10 cellular contexts compared by ENCODE assay signal in the genomic region with DNA sequence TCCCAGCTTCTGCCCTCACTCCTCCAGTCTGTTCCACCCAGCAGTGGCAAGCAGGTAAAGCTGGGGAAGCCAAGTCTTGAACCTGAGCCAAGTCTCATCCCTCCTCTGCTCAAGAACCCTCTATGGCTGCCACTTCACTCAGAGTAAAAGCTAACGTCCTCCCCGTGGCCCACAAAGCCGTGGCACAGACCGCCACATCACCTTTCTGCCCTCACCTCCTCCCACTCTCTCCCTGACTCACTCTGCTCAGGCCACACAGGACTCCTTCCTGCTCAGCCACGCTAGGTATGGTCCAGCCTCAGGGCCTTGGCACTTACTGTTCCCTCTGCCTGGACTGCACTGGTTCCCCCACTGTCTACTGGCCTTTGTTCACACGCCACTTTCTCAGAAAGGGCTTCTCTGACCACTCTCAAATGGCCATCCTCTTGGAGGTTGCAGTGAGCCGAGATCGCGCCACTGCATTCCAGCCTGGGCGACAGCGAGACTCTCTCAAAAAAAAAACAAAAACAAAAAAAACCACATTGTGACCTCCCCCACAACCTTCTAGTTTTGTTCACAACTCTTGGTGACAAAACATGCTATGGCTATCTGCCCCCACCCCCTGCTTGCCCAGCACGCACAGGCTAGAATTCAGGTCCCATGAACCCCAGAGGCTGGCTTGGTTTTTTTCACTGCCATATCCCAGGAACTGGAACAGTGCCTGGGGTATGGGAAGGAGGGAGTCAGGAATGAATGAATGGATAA. TPM values are rescaled to one million over a fixed set of nuclear protein-coding genes. Genes with fewer than 3 reads are reported as not detected.
DNase-seq lines count a peak whose midpoint lies in the region; ATAC-seq and TF ChIP-seq lines count a peak whose summit lies in the region.
"Had no signal": no experiment of that assay in that cellular context is flagged by ENCODE, and none has a peak within 500 bp of the region (broad histone marks: within the 10 kb centered on the region; RNA-seq: fewer than 3 reads in every experiment).

No MANE protein-coding gene starts in this region.

- intact Hi-C loops in body of pancreas (cut with DNase I): no loop called here
- intact Hi-C loops in naive thymus-derived CD4-positive, alpha-beta T cell (cut with micrococcal nuclease): loop anchor here in 1 of 2 donors (1.0 to 10.0 kb wide), 3 partner anchors 17 to 421 kb away; partner anchors contain the start of genes ASF1B and NDUFB7

- no peaks in the 10 kb centered on the region for H3K9me3 Mint-ChIP-seq in CD4-positive, CD25-positive, alpha-beta regulatory T cell
- H3K9me3 Mint-ChIP-seq in naive thymus-derived CD4-positive, alpha-beta T cell: no peaks in the 10 kb centered on the region

- peak overlapping the region; percentile 26 for H3K4me3 ChIP-seq in CD4-positive, CD25-positive, alpha-beta regulatory T cell (ENCODE audit: low read depth, low read length)
- H3K4me3 ChIP-seq in body of pancreas (no peak overlapping the region), tibial nerve (peak overlapping the region in 1 of 4 donors; percentile 30)
- peak overlapping the region; percentile 10 for H3K4me3 ChIP-seq in naive thymus-derived CD4-positive, alpha-beta T cell (ENCODE audit: low read length)
- H3K4me3 ChIP-seq: skin epidermis had no signal

- no peak for DNase-seq in CD4-positive, CD25-positive, alpha-beta regulatory T cell
- DNase-seq in body of pancreas (no peak), hypothalamus (lab: John Stamatoyannopoulos, UW) (no peak), tibial nerve (ENCODE audit: low spot score in 2 of 2) (no peak), NOMO-1 (lab: John Stamatoyannopoulos, UW; ENCODE audit: unreplicated experiment in 2 of 2) (no peak)
- no peak for DNase-seq in naive thymus-derived CD4-positive, alpha-beta T cell

- no peak for TF ChIP-seq CTCF in body of pancreas (IDR thresholded peaks at IDR 0.05)
- no peak for TF ChIP-seq CTCF in tibial nerve (IDR thresholded peaks at IDR 0.05)

- no peaks in the 10 kb centered on the region for H3K27me3 Mint-ChIP-seq in CD4-positive, CD25-positive, alpha-beta regulatory T cell
- H3K27me3 Mint-ChIP-seq in naive thymus-derived CD4-positive, alpha-beta T cell: no peaks in the 10 kb centered on the region

- H3K4me1 ChIP-seq in CD4-positive, CD25-positive, alpha-beta regulatory T cell (ENCODE audit: control insufficient read depth, insufficient read depth, low read length, poor library complexity, severe bottlenecking): peaks cover 57% of the 10 kb centered on the region
- H3K4me1 ChIP-seq in body of pancreas (peaks cover 10% of the 10 kb centered on the region), tibial nerve (peaks cover 3 to 48% (median 16%) of the 10 kb centered on the region in 4 donors)
- peaks cover 21 to 59% of the 10 kb centered on the region in 2 donors for H3K4me1 ChIP-seq in naive thymus-derived CD4-positive, alpha-beta T cell (ENCODE audit: control insufficient read depth in 2 of 2, insufficient read depth in 2 of 2, low read length in 2 of 2)

- ATAC-seq in CD4-positive, CD25-positive, alpha-beta regulatory T cell (ENCODE audit: low read depth in 2 of 2): no peak
- ATAC-seq in HG03565 (IDR thresholded peaks at IDR 0.05; ENCODE audit: unreplicated experiment): peak; percentile 6
- peak; percentile 16 for ATAC-seq in body of pancreas
- ATAC-seq in naive thymus-derived CD4-positive, alpha-beta T cell: no peak
- ATAC-seq in HG02970 (IDR thresholded peaks at IDR 0.05; ENCODE audit: low FRiP score, unreplicated experiment): no peak

- peaks cover 5 to 69% (median 31%) of the 10 kb centered on the region in 4 donors for H3K4me1 Mint-ChIP-seq in CD4-positive, CD25-positive, alpha-beta regulatory T cell
- H3K4me1 Mint-ChIP-seq in naive thymus-derived CD4-positive, alpha-beta T cell: peaks cover 34 to 74% (median 43%) of the 10 kb centered on the region in 7 donors

- TF ChIP-seq POLR2A in body of pancreas (IDR thresholded peaks at IDR 0.05): no peak
- TF ChIP-seq POLR2A in tibial nerve (IDR thresholded peaks at IDR 0.05): no peak

- POLR2A ChIA-PET in naive thymus-derived CD4-positive, alpha-beta T cell (lab: Charles Lee): interaction anchor here (1.0 to 3.4 kb wide), 10 partner anchors 8 to 83 kb away, joined by 3 to 30 read pairs (median 4); partner anchors contain the start of genes DNAJB1 and NDUFB7

- H3K9me3 ChIP-seq in CD4-positive, CD25-positive, alpha-beta regulatory T cell (ENCODE audit: control insufficient read depth in 2 of 2, low read length in 2 of 2): no peaks in the 10 kb centered on the region
- no peaks in the 10 kb centered on the region for H3K9me3 ChIP-seq in body of pancreas
- H3K9me3 ChIP-seq in naive thymus-derived CD4-positive, alpha-beta T cell (ENCODE audit: control insufficient read depth in 2 of 3, low read length in 3 of 3): no peaks in the 10 kb centered on the region
- no peaks in the 10 kb centered on the region for H3K9me3 ChIP-seq in tibial nerve
- H3K9me3 ChIP-seq: tibial artery had no signal

- H3K36me3 ChIP-seq in CD4-positive, CD25-positive, alpha-beta regulatory T cell (ENCODE audit: control insufficient read depth, insufficient read depth, low read length): no peaks in the 10 kb centered on the region
- H3K36me3 ChIP-seq in body of pancreas (replicated peaks in 1 of 2; ENCODE audit: insufficient read depth in 1 of 2, low read depth in 2 of 2): no peaks in the 10 kb centered on the region
- H3K36me3 ChIP-seq in naive thymus-derived CD4-positive, alpha-beta T cell (ENCODE audit: control insufficient read depth in 2 of 3, insufficient read depth in 3 of 3, low read length in 3 of 3): peaks cover 0 to 20% (median 0%) of the 10 kb centered on the region in 3 experiments
- peaks cover 0 to 11% (median 0%) of the 10 kb centered on the region in 3 donors for H3K36me3 ChIP-seq in tibial nerve
- H3K36me3 ChIP-seq: tibial artery had no signal

- CTCF ChIA-PET in naive thymus-derived CD4-positive, alpha-beta T cell (lab: Charles Lee): interaction anchor here (0.6 to 2.2 kb wide), 10 partner anchors 9 to 529 kb away, joined by 3 to 12 read pairs (median 6); partner anchors contain the start of genes DNAJB1 and NDUFB7

- no peaks in the 10 kb centered on the region for H3K27me3 ChIP-seq in CD4-positive, CD25-positive, alpha-beta regulatory T cell (ENCODE audit: control insufficient read depth, insufficient read depth, low read length)
- no peaks in the 10 kb centered on the region for H3K27me3 ChIP-seq in body of pancreas
- H3K27me3 ChIP-seq in naive thymus-derived CD4-positive, alpha-beta T cell (ENCODE audit: control insufficient read depth in 2 of 2, insufficient read depth in 2 of 2, low read length in 2 of 2): no peaks in the 10 kb centered on the region
- no peaks in the 10 kb centered on the region for H3K27me3 ChIP-seq in tibial nerve
- H3K27me3 ChIP-seq: tibial artery had no signal

- no peak overlapping the region for H3K27ac ChIP-seq in CD4-positive, CD25-positive, alpha-beta regulatory T cell (ENCODE audit: insufficient read depth, low read length, poor library complexity, severe bottlenecking)
- H3K27ac ChIP-seq in body of pancreas (no peak overlapping the region), tibial nerve (peak overlapping the region in 1 of 4 donors; percentile 26)
- H3K27ac ChIP-seq in naive thymus-derived CD4-positive, alpha-beta T cell (ENCODE audit: low read depth, low read length): no peak overlapping the region
- H3K27ac ChIP-seq: tibial artery had no signal

- peaks cover 7% of the 10 kb centered on the region for H3K36me3 Mint-ChIP-seq in CD4-positive, CD25-positive, alpha-beta regulatory T cell
- peaks cover 0 to 4% (median 0%) of the 10 kb centered on the region in 5 donors for H3K36me3 Mint-ChIP-seq in naive thymus-derived CD4-positive, alpha-beta T cell

- no peak for TF ChIP-seq EP300 in tibial nerve (IDR thresholded peaks at IDR 0.05)

- peak overlapping the region in 3 of 4 donors; percentile 51 to 79 (median 66) for H3K4me3 Mint-ChIP-seq in CD4-positive, CD25-positive, alpha-beta regulatory T cell
- peak overlapping the region; percentile 29 to 79 (median 68) for H3K4me3 Mint-ChIP-seq in naive thymus-derived CD4-positive, alpha-beta T cell

- peak overlapping the region; percentile 34 to 87 (median 85) for H3K27ac Mint-ChIP-seq in CD4-positive, CD25-positive, alpha-beta regulatory T cell
- H3K27ac Mint-ChIP-seq in naive thymus-derived CD4-positive, alpha-beta T cell: peak overlapping the region in 8 of 9 donors; percentile 79 to 90 (median 84)

- WGBS in body of pancreas, 2 donors: 83 to 89% methylated on average over 11 to 12 of the region's 12 CpGs
- 64% methylated on average over 12 of the region's 12 CpGs for WGBS in tibial nerve, 2 donors

RNA-seq across cellular contexts. Expression of gene NDUFB7, which starts 15.8 kb away (rescaled TPM):
- 51.4 TPM for total RNA-seq in CD4-positive, CD25-positive, alpha-beta regulatory T cell
- polyA plus RNA-seq in CD4-positive, CD25-positive, alpha-beta regulatory T cell: 100 to 1,000 TPM; 196 to 238 (median 218) TPM
- total RNA-seq in body of pancreas (100 to 1,000 TPM; 121 to 206 TPM), tibial nerve (100 to 1,000 TPM; 315 to 444 (median 398) TPM)
- 100 to 1,000 TPM in 1 of 5 experiments, 10 to 100 TPM in 4; 50.6 to 129 (median 63.4) TPM for total RNA-seq in naive thymus-derived CD4-positive, alpha-beta T cell
- 100 to 1,000 TPM; 194 to 210 TPM for polyA plus RNA-seq in naive thymus-derived CD4-positive, alpha-beta T cell

RNA-seq across cellular contexts. Expression of gene TECR, which starts 26.7 kb away (rescaled TPM):
- 159 TPM for total RNA-seq in CD4-positive, CD25-positive, alpha-beta regulatory T cell
- polyA plus RNA-seq in CD4-positive, CD25-positive, alpha-beta regulatory T cell: 100 to 1,000 TPM; 304 to 351 (median 335) TPM
- total RNA-seq in body of pancreas (10 to 100 TPM; 26.2 to 28.7 TPM), tibial nerve (10 to 100 TPM; 33.1 to 55.1 (median 43.6) TPM)
- total RNA-seq in naive thymus-derived CD4-positive, alpha-beta T cell: 100 to 1,000 TPM; 123 to 218 (median 150) TPM
- polyA plus RNA-seq in naive thymus-derived CD4-positive, alpha-beta T cell: 100 to 1,000 TPM; 290 to 325 TPM

RNA-seq across cellular contexts. Expression of gene CLEC17A, which starts 26.8 kb away (rescaled TPM):
- 0.25 TPM for total RNA-seq in CD4-positive, CD25-positive, alpha-beta regulatory T cell
- polyA plus RNA-seq in CD4-positive, CD25-positive, alpha-beta regulatory T cell: not detected
- not detected for total RNA-seq in body of pancreas
- total RNA-seq in naive thymus-derived CD4-positive, alpha-beta T cell: under 1 TPM in 1 of 5 experiments, not detected in 4; 0.83 TPM
- polyA plus RNA-seq in naive thymus-derived CD4-positive, alpha-beta T cell: under 1 TPM; 0.13 TPM
- total RNA-seq in tibial nerve: under 1 TPM in 1 of 4 donors, not detected in 3; 0.60 TPM

RNA-seq across cellular contexts. Expression of gene DNAJB1, which starts 37.9 kb away (rescaled TPM):
- total RNA-seq in CD4-positive, CD25-positive, alpha-beta regulatory T cell: 754 TPM
- 100 to 1,000 TPM; 302 to 349 (median 332) TPM for polyA plus RNA-seq in CD4-positive, CD25-positive, alpha-beta regulatory T cell
- 10 to 100 TPM; 24.4 to 33.2 TPM for total RNA-seq in body of pancreas
- 100 to 1,000 TPM in 4 of 5 experiments, 10 to 100 TPM in 1; 87.4 to 574 (median 177) TPM for total RNA-seq in naive thymus-derived CD4-positive, alpha-beta T cell
- polyA plus RNA-seq in naive thymus-derived CD4-positive, alpha-beta T cell: 100 to 1,000 TPM; 221 to 307 TPM
- total RNA-seq in tibial nerve: 100 to 1,000 TPM in 1 of 4 donors, 10 to 100 TPM in 3; 48.9 to 132 (median 73.9) TPM

Comparison
In these comparisons a context has a peak if more than half of its experiments do, and no peak if none do; other contexts are left out.
1. ATAC-seq: peak in HG03565 (single experiment) and body of pancreas (single experiment); none in CD4-positive, CD25-positive, alpha-beta regulatory T cell (0 of 2), naive thymus-derived CD4-positive, alpha-beta T cell (single experiment) and HG02970 (single experiment).
2. H3K4me3 ChIP-seq: peak in CD4-positive, CD25-positive, alpha-beta regulatory T cell (single experiment) and naive thymus-derived CD4-positive, alpha-beta T cell (single experiment); none in body of pancreas (0 of 2).